In the genomic region with DNA sequence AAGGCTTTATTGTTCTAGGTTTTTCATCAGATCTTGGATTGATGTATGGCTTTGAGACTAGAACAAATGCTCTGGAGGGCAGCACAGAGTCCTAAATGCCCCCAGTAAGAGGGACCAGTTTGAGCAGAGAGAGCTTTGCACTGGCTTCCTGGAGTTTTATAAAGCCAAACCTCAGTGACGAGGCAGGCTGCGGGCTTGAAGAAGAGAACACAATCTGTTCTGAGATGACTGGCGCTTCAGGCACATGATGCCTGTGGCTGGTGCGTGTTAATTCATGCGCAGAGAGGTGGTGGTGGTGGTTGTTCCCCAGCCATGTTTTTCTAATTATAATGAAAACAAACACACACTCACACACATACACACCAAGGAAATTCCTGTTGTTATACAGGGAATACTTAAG, we compare ENCODE assay signal across 8 cellular contexts.
DNase-seq lines count a peak whose midpoint lies in the region; ATAC-seq and TF ChIP-seq lines count a peak whose summit lies in the region.
"Not testable (repeated sequence)": the region's sequence is repeated elsewhere in the genome, so short reads cannot be mapped to it uniquely, and the experiment has no call there.

No MANE protein-coding gene starts in this region.

- not testable (repeated sequence) for H3F3A ChIP-seq in GM23248 (ENCODE audit: insufficient read depth)

- not testable (repeated sequence) for H3K4me2 ChIP-seq in GM23248 (ENCODE audit: unreplicated experiment)

- DNase-seq in CD14-positive monocyte (ENCODE audit: low spot score), result peak; percentile 69
- peak; percentile 46 for DNase-seq in GM23248
- DNase-seq in T follicular helper cell (ENCODE audit: low read depth), result peak; percentile 31
- peak; percentile 18 for DNase-seq in activated CD4-positive, alpha-beta T cell treated with anti-CD3 and anti-CD28 coated beads, Interleukin-2, amount 50 U/mL, for 1 hour
- DNase-seq in activated T-helper 9 cell treated with anti-CD3 and anti-CD28 coated beads, Interleukin-2, amount 50 U/mL, for 16 hours (ENCODE audit: low read depth), result peak; percentile 42
- DNase-seq in effector CD4-positive, alpha-beta T cell, result peak; percentile 10
- DNase-seq in natural killer cell treated with Interleukin-12 subunit alpha and Interleukin-12 subunit beta and Interleukin-15 and Interleukin-18, amount 100 ng/mL, for 72 hours (ENCODE audit: low spot score), result peak; percentile 60
- DNase-seq in stimulated activated CD8-positive, alpha-beta memory T cell treated with anti-CD3 and anti-CD28 coated beads, Interleukin-4, amount 100 ng/mL, for 24 hours (ENCODE audit: low read depth), result peak; percentile 37

- H3K4me1 Mint-ChIP-seq in CD14-positive monocyte; natural killer cell treated with Interleukin-12 subunit alpha and Interleukin-12 subunit beta and Interleukin-15 and Interleukin-18, amount 100 ng/mL, for 72 hours (ENCODE audit: low read depth in 2 of 2): not testable (repeated sequence)

- peak overlapping the region in 3 of 7 donors; percentile 50 to 72 (median 57) for H3K27ac Mint-ChIP-seq in CD14-positive monocyte
- H3K27ac Mint-ChIP-seq in natural killer cell treated with Interleukin-12 subunit alpha and Interleukin-12 subunit beta and Interleukin-15 and Interleukin-18, amount 100 ng/mL, for 72 hours, result not testable (repeated sequence)

- H3K9me3 Mint-ChIP-seq in CD14-positive monocyte; natural killer cell treated with Interleukin-12 subunit alpha and Interleukin-12 subunit beta and Interleukin-15 and Interleukin-18, amount 100 ng/mL, for 72 hours: not testable (repeated sequence)

- not testable (repeated sequence) for H4K20me1 ChIP-seq in GM23248 (ENCODE audit: insufficient read depth)

- peak; percentile 37 to 81 for ATAC-seq in natural killer cell treated with Interleukin-12 subunit alpha and Interleukin-12 subunit beta and Interleukin-15 and Interleukin-18, amount 100 ng/mL, for 72 hours

- not testable (repeated sequence) for TF ChIP-seq CTCF in CD14-positive monocyte (IDR thresholded peaks at IDR 0.05)

- H3K4me3 ChIP-seq in GM23248, result not testable (repeated sequence)

- not testable (repeated sequence) for H3K4me1 ChIP-seq in GM23248 (ENCODE audit: insufficient read depth)

- in situ Hi-C loops in GM23248 (cut with MboI), result not testable (repeated sequence)

- not testable (repeated sequence) for H3K9me2 ChIP-seq in GM23248 (ENCODE audit: insufficient read depth)

- H3K27me3 ChIP-seq in GM23248 (replicated peaks; ENCODE audit: insufficient read depth), result not testable (repeated sequence)

- WGBS in GM23248 (ENCODE audit: low coverage in 1 of 2, low lambda C conversion rate in 2 of 2, missing lambda C conversion rate in 2 of 2), 2 experiments, result 44 to 75% methylated on average over 3 to 5 of the region's 5 CpGs

- H3K9ac ChIP-seq in GM23248, result not testable (repeated sequence)

- H3K79me2 ChIP-seq in GM23248 (ENCODE audit: insufficient read depth), result not testable (repeated sequence)

- intact Hi-C loops in CD14-positive monocyte (cut with micrococcal nuclease), result not testable (repeated sequence)

- not testable (repeated sequence) for H3K36me3 Mint-ChIP-seq in CD14-positive monocyte; natural killer cell treated with Interleukin-12 subunit alpha and Interleukin-12 subunit beta and Interleukin-15 and Interleukin-18, amount 100 ng/mL, for 72 hours

- not testable (repeated sequence) for H3K27ac ChIP-seq in GM23248

- not testable (repeated sequence) for H3K27me3 Mint-ChIP-seq in CD14-positive monocyte (ENCODE audit: low read depth in 3 of 3); natural killer cell treated with Interleukin-12 subunit alpha and Interleukin-12 subunit beta and Interleukin-15 and Interleukin-18, amount 100 ng/mL, for 72 hours

- not testable (repeated sequence) for H3K4me3 Mint-ChIP-seq in CD14-positive monocyte; natural killer cell treated with Interleukin-12 subunit alpha and Interleukin-12 subunit beta and Interleukin-15 and Interleukin-18, amount 100 ng/mL, for 72 hours

- H2AFZ ChIP-seq in GM23248, result not testable (repeated sequence)

- H3K9me3 ChIP-seq in GM23248 (ENCODE audit: low read depth), result not testable (repeated sequence)

- not testable (repeated sequence) for H3K36me3 ChIP-seq in GM23248 (ENCODE audit: low read depth)

Comparison
In these comparisons a context has a peak if more than half of its experiments do, and no peak if none do; other contexts are left out.
1. DNase-seq: peak in every context shown above with its lines; median percentile 69 in CD14-positive monocyte; 60 in natural killer cell treated with Interleukin-12 subunit alpha and Interleukin-12 subunit beta and Interleukin-15 and Interleukin-18, amount 100 ng/mL, for 72 hours; 46 in GM23248; 42 in activated T-helper 9 cell treated with anti-CD3 and anti-CD28 coated beads, Interleukin-2, amount 50 U/mL, for 16 hours; 37 in stimulated activated CD8-positive, alpha-beta memory T cell treated with anti-CD3 and anti-CD28 coated beads, Interleukin-4, amount 100 ng/mL, for 24 hours; 31 in T follicular helper cell; 18 in activated CD4-positive, alpha-beta T cell treated with anti-CD3 and anti-CD28 coated beads, Interleukin-2, amount 50 U/mL, for 1 hour; 10 in effector CD4-positive, alpha-beta T cell.